11 cellular contexts compared by ENCODE assay signal in genomic region chr2:54669677-54670484, GRCh38. TPM values are rescaled to one million over a fixed set of nuclear protein-coding genes. Genes with fewer than 3 reads are reported as not detected.
A peak's percentile ranks its signal among the peaks of the same experiment; 100 is the strongest.
DNase-seq lines count a peak whose midpoint lies in the region; ATAC-seq, FAIRE-seq and TF ChIP-seq lines count a peak whose summit lies in the region.
"Had no signal": no experiment of that assay in that cellular context is flagged by ENCODE, and none has a peak within 500 bp of the region (broad histone marks: within the 10 kb centered on the region; RNA-seq: fewer than 3 reads in every experiment).

No MANE protein-coding gene starts in this region.

- intact Hi-C loops in pancreas (cut with DNase I) = loop anchor here in 1 of 3 donors (10.0 kb wide), 1 partner anchor 145 kb away; no protein-coding TSS in a partner anchor

- FAIRE-seq in pancreas (lab: Jason Lieb, UNC) = no peak

- no peak overlapping the region for H3K4me3 ChIP-seq in pancreas
- H3K4me3 ChIP-seq: mucosa of descending colon had no signal

- no peak for TF ChIP-seq CTCF in pancreas (IDR thresholded peaks at IDR 0.05)

- H3K27ac ChIP-seq in pancreas = peak overlapping the region in 3 of 4 donors; percentile 42 to 58 (median 55)

- peaks cover 0 to 17% (median 11%) of the 10 kb centered on the region in 3 donors for H3K36me3 ChIP-seq in pancreas

- DNase-seq in AG20443 (ENCODE audit: low spot score) = peak; percentile 59
- DNase-seq in NCI-H1048 (lab: John Stamatoyannopoulos, UW) = peak; percentile 20
- peak; percentile 58 for DNase-seq in epidermal melanocyte (ENCODE audit: insufficient read length, low spot score)
- DNase-seq in pancreas = peak in 1 of 6 donors; percentile 52
- no peak for DNase-seq in cerebellum (ENCODE audit: low spot score)
- no peak for DNase-seq in D341Med (ENCODE audit: low spot score)
- DNase-seq: DMS79 had no signal

- ATAC-seq in pancreas (no peak), GM19467 (IDR thresholded peaks at IDR 0.05; ENCODE audit: unreplicated experiment) (no peak), SK-N-SH treated with all-trans-retinoic acid at 6 μM for 48 hours (no peak)
- ATAC-seq: mucosa of descending colon; stimulated activated memory B cell treated with anti-CD40 and anti-IgM and Interleukin-4, amounts not matched to agents 10 μg/mL and 1 μg/mL and 100 μg/mL, for 72 hours had no signal

- no peaks in the 10 kb centered on the region for H3K27me3 ChIP-seq in pancreas

- 31 to 32% methylated on average over 7 of the region's 7 CpGs for WGBS in pancreas, 2 donors

- no peaks in the 10 kb centered on the region for H3K9me3 ChIP-seq in pancreas
- H3K9me3 ChIP-seq: mucosa of descending colon had no signal

- peaks cover 8 to 54% (median 31%) of the 10 kb centered on the region in 3 donors for H3K4me1 ChIP-seq in pancreas

TF ChIP-seq in SK-N-SH treated with all-trans-retinoic acid at 6 μM for 48 hours, 23 proteins besides CTCF, POLR2A, EP300 and RAD21:
- TF ChIP-seq ZFP30 (CRISPR knock-in tag; IDR thresholded peaks at IDR 0.05) (no peak), PATZ1 (CRISPR knock-in tag; IDR thresholded peaks at IDR 0.05; ENCODE audit: borderline replicate concordance) (no peak), RARB (CRISPR knock-in tag; IDR thresholded peaks at IDR 0.05) (no peak), SNAI2 (CRISPR knock-in tag; IDR thresholded peaks at IDR 0.05) (no peak)

RNA-seq across cellular contexts. Expression of gene EML6, which starts 53.6 kb away (rescaled TPM):
- total RNA-seq in pancreas (1 to 10 TPM; 1.2 to 2.9 (median 2.1) TPM), cerebellum (23.0 TPM)
- polyA plus RNA-seq in pancreas = 1 to 10 TPM; 2.3 to 4.9 TPM

Comparison
In these comparisons a context has a peak if more than half of its experiments do, and no peak if none do; other contexts are left out.
1. DNase-seq: peak in AG20443 (single experiment), NCI-H1048 (single experiment) and epidermal melanocyte (single experiment); none in cerebellum (single experiment) and D341Med (single experiment).